Comparison of ENCODE assay signal across 19 cellular contexts in the genomic region with DNA sequence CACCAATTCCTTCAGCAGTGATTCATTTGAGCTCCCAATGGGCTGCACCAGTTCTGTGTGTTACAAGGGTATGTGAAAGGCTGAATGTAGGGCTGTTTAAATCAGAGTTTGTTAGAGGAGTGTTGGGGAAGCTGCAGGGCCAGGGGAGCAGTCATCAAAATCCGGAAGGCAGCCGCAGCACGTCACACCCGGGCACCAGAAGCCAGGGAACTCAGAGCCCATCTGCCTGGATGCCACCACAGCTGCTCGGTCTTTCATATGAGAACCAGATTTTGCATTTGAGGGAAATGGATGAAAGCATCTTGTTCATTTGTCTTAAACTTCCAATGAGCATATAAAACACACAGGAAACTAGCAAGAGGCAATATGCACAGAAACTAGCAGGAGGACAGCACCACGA. TPM values are rescaled to one million over a fixed set of nuclear protein-coding genes. Genes with fewer than 3 reads are reported as not detected.
DNase-seq lines count a peak whose midpoint lies in the region; ATAC-seq and TF ChIP-seq lines count a peak whose summit lies in the region.
"Had no signal": no experiment of that assay in that cellular context is flagged by ENCODE, and none has a peak within 500 bp of the region (broad histone marks: within the 10 kb centered on the region; RNA-seq: fewer than 3 reads in every experiment).

No MANE protein-coding gene starts in this region.

- H3K4ac ChIP-seq in IMR-90 (ENCODE audit: low read depth, low read length) = no peak overlapping the region

- no peak for TF ChIP-seq RAD21 in IMR-90 (IDR thresholded peaks at IDR 0.05; ENCODE audit: low read length)

- H3K4me3 Mint-ChIP-seq in brain (peak overlapping the region in 1 of 5 experiments; percentile 4), neural crest cell (no peak overlapping the region)
- H3K4me3 Mint-ChIP-seq: B cell; CD4-positive, CD25-positive, alpha-beta regulatory T cell; CD8-positive, alpha-beta T cell had no signal

- no peaks in the 10 kb centered on the region for H3K36me3 ChIP-seq in IMR-90 (ENCODE audit: control insufficient read depth, insufficient read depth, low read length)
- H3K36me3 ChIP-seq in vagina = no peaks in the 10 kb centered on the region
- H3K36me3 ChIP-seq: BLaER1 had no signal

- no peak overlapping the region for H2AK9ac ChIP-seq in IMR-90 (replicated peaks; ENCODE audit: low read depth, low read length, poor library complexity)

- H3K27me3 ChIP-seq in IMR-90 (ENCODE audit: control insufficient read depth, insufficient read depth, low read length) = peaks cover 13% of the 10 kb centered on the region
- H3K27me3 ChIP-seq in vagina = no peaks in the 10 kb centered on the region
- H3K27me3 ChIP-seq: BLaER1 had no signal

- no peaks in the 10 kb centered on the region for H3K9me3 Mint-ChIP-seq in brain
- H3K9me3 Mint-ChIP-seq in neural crest cell = no peaks in the 10 kb centered on the region
- H3K9me3 Mint-ChIP-seq: CD8-positive, alpha-beta T cell had no signal

- no peak overlapping the region for H3K18ac ChIP-seq in IMR-90 (ENCODE audit: low read depth, low read length)

- H2BK120ac ChIP-seq in IMR-90 (ENCODE audit: low read depth, low read length) = no peak overlapping the region

- H3K56ac ChIP-seq in IMR-90 (ENCODE audit: extremely low read depth, insufficient read depth, low read length) = no peak overlapping the region

- no peak for TF ChIP-seq CTCF in IMR-90 (conservative IDR thresholded peaks at IDR 0.05; ENCODE audit: low read depth, low read length)
- TF ChIP-seq CTCF in brain (conservative IDR thresholded peaks at IDR 0.05) = no peak
- no peak for TF ChIP-seq CTCF in neural crest cell (conservative IDR thresholded peaks at IDR 0.05)
- TF ChIP-seq CTCF in vagina (IDR thresholded peaks at IDR 0.05) = no peak

- in situ Hi-C loops in IMR-90 (cut with MboI; ENCODE audit: low sequenced_read_pairs) = no loop called here

- 0 out of 2 replicates have a peak overlapping the region, but pooled peaks have one; percentile 2 for H2AK5ac ChIP-seq in IMR-90 (ENCODE audit: low read depth, low read length)

- H3K14ac ChIP-seq in IMR-90 (replicated peaks; ENCODE audit: low read depth, low read length) = no peak overlapping the region

- no peak overlapping the region for H2BK15ac ChIP-seq in IMR-90 (ENCODE audit: low read depth, low read length)

- H3K27ac ChIP-seq in IMR-90 (ENCODE audit: insufficient read depth, low read length) (no peak overlapping the region), vagina (no peak overlapping the region)
- H3K27ac ChIP-seq: 22Rv1, BLaER1, C4-2B had no signal

- no peak overlapping the region for H2BK20ac ChIP-seq in IMR-90 (ENCODE audit: low read depth, low read length)

- H3K9ac ChIP-seq in IMR-90 (ENCODE audit: low read depth, low read length) = no peak overlapping the region
- H3K9ac ChIP-seq: BLaER1 had no signal

- no peak overlapping the region for H4K5ac ChIP-seq in IMR-90 (ENCODE audit: low read depth, low read length)

- H3K4me1 ChIP-seq in IMR-90 (ENCODE audit: control insufficient read depth, insufficient read depth, low read length) = peaks cover 6% of the 10 kb centered on the region
- no peaks in the 10 kb centered on the region for H3K4me1 ChIP-seq in vagina
- H3K4me1 ChIP-seq: BLaER1, Caco-2 had no signal

- dilution Hi-C loops in IMR-90 (cut with HindIII; ENCODE audit: low sequenced_read_pairs, unreplicated experiment) = no loop called here

- 96% methylated on average over 5 of the region's 6 CpGs; no CpG with 5 or more reads in 1 of the 2 experiments for WGBS in IMR-90 (ENCODE audit: extremely low coverage in 2 of 2, insufficient read length in 1 of 2), 2 experiments

- H4K20me1 ChIP-seq in IMR-90 (ENCODE audit: insufficient read depth, low read length) = no peaks in the 10 kb centered on the region
- H4K20me1 ChIP-seq: BLaER1 had no signal

- no peaks in the 10 kb centered on the region for H3K9me1 ChIP-seq in IMR-90 (ENCODE audit: insufficient read depth, low read length)

- no peak overlapping the region for H2BK5ac ChIP-seq in IMR-90 (ENCODE audit: low read depth, low read length, poor library complexity, severe bottlenecking)

- intact Hi-C loops in IMR-90 (cut with micrococcal nuclease) = no loop called here
- intact Hi-C loops in vagina (cut with DNase I) = no loop called here

- no peaks in the 10 kb centered on the region for H3K79me1 ChIP-seq in IMR-90 (ENCODE audit: low read depth in 1 of 2, low read length in 2 of 2)

- H3K4me1 Mint-ChIP-seq in brain (peaks cover 22% of the 10 kb centered on the region), neural crest cell (peaks cover 18% of the 10 kb centered on the region)
- H3K4me1 Mint-ChIP-seq: B cell; CD4-positive, CD25-positive, alpha-beta regulatory T cell had no signal

- CTCF ChIA-PET in IMR-90 (lab: Yijun Ruan, JAX) = no interaction called here

- H3K27ac Mint-ChIP-seq in brain (peak overlapping the region; percentile 6 to 85 (median 47)), neural crest cell (ENCODE audit: unreplicated experiment) (peak overlapping the region; percentile 2)
- H3K27ac Mint-ChIP-seq: B cell; CD4-positive, CD25-positive, alpha-beta regulatory T cell; CD8-positive, alpha-beta T cell had no signal

- H3K36me3 Mint-ChIP-seq in brain = no peaks in the 10 kb centered on the region
- no peaks in the 10 kb centered on the region for H3K36me3 Mint-ChIP-seq in neural crest cell (ENCODE audit: low read depth)
- H3K36me3 Mint-ChIP-seq: CD4-positive, CD25-positive, alpha-beta regulatory T cell; CD8-positive, alpha-beta T cell had no signal

- POLR2A ChIA-PET in IMR-90 (lab: Charles Lee; ENCODE audit: unreplicated experiment) = no interaction called here

- H4K91ac ChIP-seq in IMR-90 (ENCODE audit: insufficient read depth, low read depth, low read length) = no peak overlapping the region

- TF ChIP-seq POLR2A in IMR-90 (IDR thresholded peaks at IDR 0.05; ENCODE audit: low read depth, low read length) (no peak), vagina (IDR thresholded peaks at IDR 0.05) (no peak)

- ATAC-seq in IMR-90 (ENCODE audit: low read depth) (no peak), HG02981 (IDR thresholded peaks at IDR 0.05; ENCODE audit: unreplicated experiment) (no peak)
- ATAC-seq: CD8-positive, alpha-beta T cell had no signal

- no peak overlapping the region for H4K8ac ChIP-seq in IMR-90 (ENCODE audit: low read depth in 2 of 2, low read length in 2 of 2)

- H2AFZ ChIP-seq in IMR-90 (replicated peaks; ENCODE audit: low read length, poor library complexity) = no peak overlapping the region

- no TSS peak for BruUV-seq in IMR-90 (replicated peaks; lab: Mats Ljungman, UMichigan)

- H3K4me3 ChIP-seq in IMR-90 (ENCODE audit: insufficient read depth, low read depth, low read length) = no peak overlapping the region
- no peak overlapping the region for H3K4me3 ChIP-seq in vagina
- H3K4me3 ChIP-seq: BLaER1 had no signal

- no peak overlapping the region for H3K4me2 ChIP-seq in IMR-90 (ENCODE audit: low read depth, low read length)
- H3K4me2 ChIP-seq: BLaER1 had no signal

- H3K9me3 ChIP-seq in IMR-90 (ENCODE audit: control insufficient read depth, insufficient read depth, low read length) = no peaks in the 10 kb centered on the region
- no peaks in the 10 kb centered on the region for H3K9me3 ChIP-seq in vagina
- H3K9me3 ChIP-seq: BLaER1, Caco-2 had no signal

- H3K27me3 Mint-ChIP-seq in brain (no peaks in the 10 kb centered on the region), neural crest cell (ENCODE audit: low read depth) (no peaks in the 10 kb centered on the region)

- DNase-seq in DMS 273 (lab: John Stamatoyannopoulos, UW; ENCODE audit: unreplicated experiment) (peak; percentile 70), DMS 273 treated with DMSO at 0.1 percent for 48 hours (lab: John Stamatoyannopoulos, UW) (no peak), IMR-90 (no peak), neural crest cell (ENCODE audit: low read depth, low spot score) (no peak), vagina (ENCODE audit: extremely low spot score in 2 of 2) (no peak)
- no peak for DNase-seq in stimulated activated CD8-positive, alpha-beta memory T cell treated with anti-CD3 and anti-CD28 coated beads, Interleukin-4, amount 100 ng/mL, for 48 hours
- DNase-seq: Caco-2; CD4-positive, CD25-positive, alpha-beta regulatory T cell; CD8-positive, alpha-beta T cell; DMS53; DMS79 treated with DMSO at 0.1 percent for 48 hours; H7; HCEC 1CT had no signal

- no peak overlapping the region for H3K23ac ChIP-seq in IMR-90 (ENCODE audit: low read depth, low read length)

TF ChIP-seq in IMR-90, 13 proteins besides CTCF, POLR2A, EP300 and RAD21:
- TF ChIP-seq MXI1 (IDR thresholded peaks at IDR 0.05; ENCODE audit: borderline replicate concordance, low read depth, low read length) = no peak
- TF ChIP-seq USF2 (IDR thresholded peaks at IDR 0.05; ENCODE audit: low read depth, low read length) = no peak
- no peak for TF ChIP-seq MAFK (IDR thresholded peaks at IDR 0.05; ENCODE audit: low read depth, low read length)

RNA-seq across cellular contexts. Expression of gene NEO1, which starts 24.2 kb away (rescaled TPM):
- total RNA-seq in IMR-90 (2012; rRNA removed) (16.3 and 18.3 TPM in 2 replicates), neural crest cell (75.6 and 80.1 TPM in 2 replicates), vagina (21.9 TPM)
- polyA plus RNA-seq in IMR-90 (2012; rRNA removed) (18.5 and 19.3 TPM in 2 replicates), brain (ENCODE audit: insufficient read depth, low read depth, low replicate concordance) (64.2 TPM)
- 6.7 and 15.3 TPM in 2 replicates for polyA plus RNA-seq in IMR-90 (2012; cell fraction: cytosol; rRNA removed)
- 14.0 and 17.8 TPM in 2 replicates for polyA plus RNA-seq in IMR-90 (2012; cell fraction: nucleus; rRNA removed; ENCODE audit: low replicate concordance)
